ENCODE assay signal across 10 cellular contexts in genomic region chr17:9020096-9020823, GRCh38. TPM values are rescaled to one million over a fixed set of nuclear protein-coding genes. Genes with fewer than 3 reads are reported as not detected.
DNase-seq lines count a peak whose midpoint lies in the region; ATAC-seq and TF ChIP-seq lines count a peak whose summit lies in the region.
"Had no signal": no experiment of that assay in that cellular context is flagged by ENCODE, and none has a peak within 500 bp of the region (broad histone marks: within the 10 kb centered on the region; RNA-seq: fewer than 3 reads in every experiment).

No MANE protein-coding gene starts in this region.

- no peak for TF ChIP-seq CTCF in transverse colon (IDR thresholded peaks at IDR 0.05)

- peaks cover 58% of the 10 kb centered on the region for H3K27me3 Mint-ChIP-seq in activated naive CD4-positive, alpha-beta T cell treated with anti-CD3 and anti-CD28 coated beads, Interleukin-2, amount 10 ng/mL, durations not matched to agents 7 days and 5 days
- peaks cover 31% of the 10 kb centered on the region for H3K27me3 Mint-ChIP-seq in activated T-helper 17 cell treated with anti-CD3 and anti-CD28 coated beads, Interleukin-2, amount 50 U/mL, for 72 hours
- H3K27me3 Mint-ChIP-seq in memory B cell, result peaks cover 14% of the 10 kb centered on the region

- peaks cover 3 to 33% (median 16%) of the 10 kb centered on the region in 4 donors for H3K4me1 ChIP-seq in transverse colon

- no peak overlapping the region for H3K27ac Mint-ChIP-seq in activated naive CD4-positive, alpha-beta T cell treated with anti-CD3 and anti-CD28 coated beads, Interleukin-2, amount 10 ng/mL, durations not matched to agents 7 days and 5 days
- H3K27ac Mint-ChIP-seq in activated T-helper 17 cell treated with anti-CD3 and anti-CD28 coated beads, Interleukin-2, amount 50 U/mL, for 72 hours, result no peak overlapping the region
- peak overlapping the region; percentile 22 for H3K27ac Mint-ChIP-seq in memory B cell

- 50 to 61% methylated on average over 6 to 20 of the region's 20 CpGs for WGBS in transverse colon (ENCODE audit: low coverage in 1 of 2), 2 donors

- H3K36me3 Mint-ChIP-seq in activated naive CD4-positive, alpha-beta T cell treated with anti-CD3 and anti-CD28 coated beads, Interleukin-2, amount 10 ng/mL, durations not matched to agents 7 days and 5 days, result peaks cover 2% of the 10 kb centered on the region
- H3K36me3 Mint-ChIP-seq in activated T-helper 17 cell treated with anti-CD3 and anti-CD28 coated beads, Interleukin-2, amount 50 U/mL, for 72 hours (ENCODE audit: low read depth), result peaks cover 6% of the 10 kb centered on the region
- no peaks in the 10 kb centered on the region for H3K36me3 Mint-ChIP-seq in memory B cell

- H3K4me3 ChIP-seq in transverse colon, result peak overlapping the region; percentile 58 to 67 (median 60)
- H3K4me3 ChIP-seq in MG63, result no peak overlapping the region

- H3K9me3 Mint-ChIP-seq in activated naive CD4-positive, alpha-beta T cell treated with anti-CD3 and anti-CD28 coated beads, Interleukin-2, amount 10 ng/mL, durations not matched to agents 7 days and 5 days, result no peaks in the 10 kb centered on the region
- H3K9me3 Mint-ChIP-seq in activated T-helper 17 cell treated with anti-CD3 and anti-CD28 coated beads, Interleukin-2, amount 50 U/mL, for 72 hours, result no peaks in the 10 kb centered on the region
- no peaks in the 10 kb centered on the region for H3K9me3 Mint-ChIP-seq in memory B cell

- H3K9me3 ChIP-seq in transverse colon (no peaks in the 10 kb centered on the region), MG63 (no peaks in the 10 kb centered on the region)

- intact Hi-C loops in transverse colon (cut with DNase I; ENCODE audit: low total_unique reads), result no loop called here

- no peak for DNase-seq in activated naive CD4-positive, alpha-beta T cell treated with anti-CD3 and anti-CD28 coated beads, Interleukin-2, amount 10 ng/mL, durations not matched to agents 7 days and 5 days
- no peak for DNase-seq in activated naive CD4-positive, alpha-beta T cell treated with Interleukin-2 at 50 U/mL for 16 hours
- DNase-seq in memory B cell (ENCODE audit: low spot score in 2 of 2), result no peak
- DNase-seq in transverse colon, result no peak
- DNase-seq in MG63, result no peak
- DNase-seq in cerebellum (ENCODE audit: low spot score), result no peak
- no peak for DNase-seq in LoVo (ENCODE audit: low spot score)
- DNase-seq: NCI-H2171 treated with DMSO at 0.1 percent for 48 hours had no signal

- peak overlapping the region; percentile 72 to 85 (median 82) for H3K27ac ChIP-seq in transverse colon
- H3K27ac ChIP-seq: C4-2B had no signal

- CTCF ChIA-PET in activated naive CD4-positive, alpha-beta T cell treated with anti-CD3 and anti-CD28 coated beads, Interleukin-2, amount 10 ng/mL, durations not matched to agents 7 days and 5 days (lab: Charles Lee), result interaction anchor here (0.8 kb wide), 1 partner anchor 22 kb away, joined by 4 read pairs; no protein-coding TSS in a partner anchor

- ATAC-seq in activated T-helper 17 cell treated with anti-CD3 and anti-CD28 coated beads, Interleukin-2, amount 50 U/mL, for 72 hours (replicated peaks), result no peak
- ATAC-seq in memory B cell (ENCODE audit: low read depth), result peak; percentile 18

- peaks cover 7% of the 10 kb centered on the region for H3K4me1 Mint-ChIP-seq in activated naive CD4-positive, alpha-beta T cell treated with anti-CD3 and anti-CD28 coated beads, Interleukin-2, amount 10 ng/mL, durations not matched to agents 7 days and 5 days
- peaks cover 4% of the 10 kb centered on the region for H3K4me1 Mint-ChIP-seq in activated T-helper 17 cell treated with anti-CD3 and anti-CD28 coated beads, Interleukin-2, amount 50 U/mL, for 72 hours
- H3K4me1 Mint-ChIP-seq in memory B cell, result peaks cover 7% of the 10 kb centered on the region

- in situ Hi-C loops in transverse colon (cut with MboI; ENCODE audit: low pct_ligation_motif_present in 1 of 4, low pct_unique_long_range_greater_than_20kb in 1 of 4, low sequenced_read_pairs in 3 of 4), result loop anchor here in 1 of 4 donors (25.0 kb wide), 1 partner anchor 267 kb away; no protein-coding TSS in a partner anchor

- H3K36me3 ChIP-seq in transverse colon (no peaks in the 10 kb centered on the region), MG63 (no peaks in the 10 kb centered on the region)

- H3K4me3 Mint-ChIP-seq in activated naive CD4-positive, alpha-beta T cell treated with anti-CD3 and anti-CD28 coated beads, Interleukin-2, amount 10 ng/mL, durations not matched to agents 7 days and 5 days, result peak overlapping the region; percentile 49
- peak overlapping the region; percentile 39 for H3K4me3 Mint-ChIP-seq in activated T-helper 17 cell treated with anti-CD3 and anti-CD28 coated beads, Interleukin-2, amount 50 U/mL, for 72 hours
- peak overlapping the region; percentile 88 for H3K4me3 Mint-ChIP-seq in memory B cell

- no peak for TF ChIP-seq POLR2A in transverse colon (IDR thresholded peaks at IDR 0.05)

- H3K27me3 ChIP-seq in transverse colon (peaks cover 66% of the 10 kb centered on the region), MG63 (peaks cover 27% of the 10 kb centered on the region)

- TF ChIP-seq EP300 in transverse colon (IDR thresholded peaks at IDR 0.05; ENCODE audit: low read depth), result no peak

RNA-seq across cellular contexts. Expression of gene NTN1, which starts 1.1 kb away (rescaled TPM):
- under 1 TPM; 0.63 to 0.87 TPM for total RNA-seq in activated T-helper 17 cell treated with anti-CD3 and anti-CD28 coated beads, Interleukin-2, amount 50 U/mL, for 72 hours
- 10 to 100 TPM in 1 of 4 donors, 1 to 10 TPM in 3; 3.6 to 20.6 (median 7.2) TPM for total RNA-seq in transverse colon
- 0.79 TPM in 1 of 2 replicates, not detected in the other for total RNA-seq in MG63 (2014; rRNA removed; shearing (Covaris generic); ENCODE audit: low replicate concordance)
- 14.8 TPM for total RNA-seq in cerebellum

RNA-seq across cellular contexts. Expression of gene PIK3R5, which starts 54.8 kb away (rescaled TPM):
- 10 to 100 TPM; 47.2 to 78.6 TPM for total RNA-seq in activated T-helper 17 cell treated with anti-CD3 and anti-CD28 coated beads, Interleukin-2, amount 50 U/mL, for 72 hours
- total RNA-seq in transverse colon (10 to 100 TPM in 2 of 4 donors, 1 to 10 TPM in 1, under 1 TPM in 1; 0.40 to 16.1 (median 10.4) TPM), cerebellum (1.2 TPM)
- not detected in 2 replicates for total RNA-seq in MG63 (2014; rRNA removed; shearing (Covaris generic); ENCODE audit: low replicate concordance)
